7 cellular contexts compared by ENCODE assay signal in genomic region chr10:72784551-72785421, GRCh38.
DNase-seq lines count a peak whose midpoint lies in the region; ATAC-seq and TF ChIP-seq lines count a peak whose summit lies in the region.

No MANE protein-coding gene starts in this region.

- TF ChIP-seq RAD21 in IMR-90 (IDR thresholded peaks at IDR 0.05; ENCODE audit: low read length): 0 out of 2 replicates have a peak, but pooled peaks have one; percentile 12

- H3K56ac ChIP-seq in IMR-90 (ENCODE audit: extremely low read depth, insufficient read depth, low read length): no peak overlapping the region

- WGBS in IMR-90 (ENCODE audit: extremely low coverage in 2 of 2, insufficient read length in 1 of 2), 2 experiments: no CpG with 5 or more reads among the region's 7 CpGs
- WGBS in tibial nerve, 2 donors: 28 to 29% methylated on average over 7 of the region's 7 CpGs

- no peak overlapping the region for H4K5ac ChIP-seq in IMR-90 (ENCODE audit: low read depth, low read length)

- DNase-seq in IMR-90: peak; percentile 92
- DNase-seq in cerebellum (ENCODE audit: low spot score): peak; percentile 78
- peak; percentile 82 for DNase-seq in left kidney (ENCODE audit: low read depth, low spot score)
- peak in 1 of 2 donors; percentile 30 for DNase-seq in tibial nerve (ENCODE audit: low spot score in 2 of 2)
- no peak for DNase-seq in activated CD4-positive, alpha-beta T cell treated with anti-CD3 and anti-CD28 coated beads for 4 hours

- peaks cover 26 to 69% of the 10 kb centered on the region in 2 experiments for H3K79me1 ChIP-seq in IMR-90 (ENCODE audit: low read depth in 1 of 2, low read length in 2 of 2)

- peak overlapping the region; percentile 21; the same call in 1 of the 2 replicates for H2AK5ac ChIP-seq in IMR-90 (ENCODE audit: low read depth, low read length)

- H4K20me1 ChIP-seq in IMR-90 (ENCODE audit: insufficient read depth, low read length): peaks cover 9% of the 10 kb centered on the region; the same call in 1 of the 2 replicates

- no peaks in the 10 kb centered on the region for H3K36me3 ChIP-seq in IMR-90 (ENCODE audit: control insufficient read depth, insufficient read depth, low read length)
- no peaks in the 10 kb centered on the region for H3K36me3 ChIP-seq in tibial nerve

- no peak overlapping the region for H3K18ac ChIP-seq in IMR-90 (ENCODE audit: low read depth, low read length)

- no peak overlapping the region for H2AFZ ChIP-seq in IMR-90 (replicated peaks; ENCODE audit: low read length, poor library complexity)

- intact Hi-C loops in IMR-90 (cut with micrococcal nuclease): no loop called here

- dilution Hi-C loops in IMR-90 (cut with HindIII; ENCODE audit: low sequenced_read_pairs, unreplicated experiment): no loop called here

- CTCF ChIA-PET in IMR-90 (lab: Yijun Ruan, JAX): interaction anchor here (1.2 kb wide), 1 partner anchor 90 kb away, joined by 5 read pairs; no protein-coding TSS in a partner anchor

- H2AK9ac ChIP-seq in IMR-90 (replicated peaks; ENCODE audit: low read depth, low read length, poor library complexity): no peak overlapping the region

- peak overlapping the region in 1 of 2 experiments; percentile 42; a peak in 2 of 4 replicates for H4K8ac ChIP-seq in IMR-90 (ENCODE audit: low read depth in 2 of 2, low read length in 2 of 2)

- peak overlapping the region; percentile 28 for H4K91ac ChIP-seq in IMR-90 (ENCODE audit: insufficient read depth, low read depth, low read length)

- peak overlapping the region; percentile 30; the same call in 2 of the 3 replicates for H2BK15ac ChIP-seq in IMR-90 (ENCODE audit: low read depth, low read length)

- no peaks in the 10 kb centered on the region for H3K9me3 ChIP-seq in IMR-90 (ENCODE audit: control insufficient read depth, insufficient read depth, low read length)
- no peaks in the 10 kb centered on the region for H3K9me3 ChIP-seq in tibial nerve

- 0 out of 2 replicates have a peak overlapping the region, but pooled peaks have one; percentile 24 for H3K9ac ChIP-seq in IMR-90 (ENCODE audit: low read depth, low read length)

- peak overlapping the region; percentile 39 for H3K4ac ChIP-seq in IMR-90 (ENCODE audit: low read depth, low read length)

- TF ChIP-seq CTCF in IMR-90 (conservative IDR thresholded peaks at IDR 0.05; ENCODE audit: low read depth, low read length): no peak
- no peak for TF ChIP-seq CTCF in tibial nerve (IDR thresholded peaks at IDR 0.05)

- TF ChIP-seq POLR2A in IMR-90 (IDR thresholded peaks at IDR 0.05; ENCODE audit: low read depth, low read length) (no peak), tibial nerve (IDR thresholded peaks at IDR 0.05) (no peak)

- peak overlapping the region; percentile 67 for H3K14ac ChIP-seq in IMR-90 (replicated peaks; ENCODE audit: low read depth, low read length)

- H2BK20ac ChIP-seq in IMR-90 (ENCODE audit: low read depth, low read length): peak overlapping the region; percentile 23; the same call in 1 of the 2 replicates

- H3K23ac ChIP-seq in IMR-90 (ENCODE audit: low read depth, low read length): peak overlapping the region; percentile 42; the same call in 1 of the 2 replicates

- H3K4me2 ChIP-seq in IMR-90 (ENCODE audit: low read depth, low read length): peak overlapping the region; percentile 28

- BruUV-seq in IMR-90 (replicated peaks; lab: Mats Ljungman, UMichigan): no TSS peak

- peak; percentile 88 for ATAC-seq in IMR-90 (ENCODE audit: low read depth)
- no peak for ATAC-seq in HG02610 (IDR thresholded peaks at IDR 0.05; ENCODE audit: unreplicated experiment)
- no peak for ATAC-seq in HG03097 (IDR thresholded peaks at IDR 0.05; ENCODE audit: low FRiP score, unreplicated experiment)

- in situ Hi-C loops in IMR-90 (cut with MboI; ENCODE audit: low sequenced_read_pairs): no loop called here

- peak in 1 of 2 donors; percentile 32 for TF ChIP-seq EP300 in tibial nerve (IDR thresholded peaks at IDR 0.05)

- H3K4me3 ChIP-seq in IMR-90 (ENCODE audit: insufficient read depth, low read depth, low read length): no peak overlapping the region
- H3K4me3 ChIP-seq in tibial nerve: no peak overlapping the region

- peak overlapping the region; percentile 36; the same call in 1 of the 2 replicates for H3K27ac ChIP-seq in IMR-90 (ENCODE audit: insufficient read depth, low read length)
- H3K27ac ChIP-seq in tibial nerve: peak overlapping the region in 3 of 4 donors; percentile 29 to 47 (median 31)

- peaks cover 11% of the 10 kb centered on the region for H3K4me1 ChIP-seq in IMR-90 (ENCODE audit: control insufficient read depth, insufficient read depth, low read length)
- H3K4me1 ChIP-seq in tibial nerve: peaks cover 0 to 30% (median 13%) of the 10 kb centered on the region in 4 donors

- peaks cover 3% of the 10 kb centered on the region; the same call in 1 of the 2 replicates for H3K9me1 ChIP-seq in IMR-90 (ENCODE audit: insufficient read depth, low read length)

- POLR2A ChIA-PET in IMR-90 (lab: Charles Lee; ENCODE audit: unreplicated experiment): no interaction called here

- peak overlapping the region; percentile 40 for H2BK120ac ChIP-seq in IMR-90 (ENCODE audit: low read depth, low read length)

- H3K27me3 ChIP-seq in IMR-90 (ENCODE audit: control insufficient read depth, insufficient read depth, low read length) (no peaks in the 10 kb centered on the region), tibial nerve (no peaks in the 10 kb centered on the region)

- no peak overlapping the region for H2BK5ac ChIP-seq in IMR-90 (ENCODE audit: low read depth, low read length, poor library complexity, severe bottlenecking)

TF ChIP-seq in IMR-90, 13 proteins besides CTCF, POLR2A, EP300 and RAD21:
- no peak for TF ChIP-seq MAFK (IDR thresholded peaks at IDR 0.05; ENCODE audit: low read depth, low read length)
- TF ChIP-seq MAZ (IDR thresholded peaks at IDR 0.05; ENCODE audit: borderline replicate concordance, low read depth, low read length): peak; percentile 40; the same call in 1 of the 2 replicates
- TF ChIP-seq RFX5 (IDR thresholded peaks at IDR 0.05; ENCODE audit: low read depth, low read length): no peak

Comparison
In these comparisons a context has a peak if more than half of its experiments do, and no peak if none do; other contexts are left out.
1. DNase-seq: peak in IMR-90 (single experiment), cerebellum (single experiment) and left kidney (single experiment); none in activated CD4-positive, alpha-beta T cell treated with anti-CD3 and anti-CD28 coated beads for 4 hours (0 of 2).